22 cellular contexts compared by ENCODE assay signal in the genomic region with DNA sequence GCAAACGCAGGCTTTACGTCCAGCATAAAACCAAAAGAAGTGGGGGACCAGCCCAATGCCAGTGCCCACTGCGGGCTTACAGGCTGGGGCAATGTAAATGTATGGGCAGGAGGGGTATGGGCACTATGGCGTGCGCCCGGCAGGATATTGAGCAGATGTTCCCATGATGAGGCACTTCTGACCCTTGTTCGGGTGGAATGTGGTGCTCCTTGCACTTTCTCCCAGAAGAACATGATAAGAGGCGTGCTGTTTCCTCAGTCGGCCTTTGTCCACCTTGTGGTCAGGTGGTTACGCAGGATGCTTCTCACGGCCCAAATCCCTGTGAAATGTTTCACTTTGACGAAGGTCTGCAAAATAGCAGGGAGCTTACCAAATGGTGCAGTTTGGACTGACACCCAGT. TPM values are rescaled to one million over a fixed set of nuclear protein-coding genes. Genes with fewer than 3 reads are reported as not detected.
DNase-seq lines count a peak whose midpoint lies in the region; ATAC-seq, FAIRE-seq and TF ChIP-seq lines count a peak whose summit lies in the region.
"Had no signal": no experiment of that assay in that cellular context is flagged by ENCODE, and none has a peak within 500 bp of the region (broad histone marks: within the 10 kb centered on the region; RNA-seq: fewer than 3 reads in every experiment).

No MANE protein-coding gene starts in this region.

- H2BK15ac ChIP-seq in H1 (ENCODE audit: low read length) = no peak overlapping the region
- H2BK15ac ChIP-seq in mesendoderm (replicated peaks; ENCODE audit: low read depth) = no peak overlapping the region

- H2BK12ac ChIP-seq in H1 (ENCODE audit: low read depth, low read length) = peak overlapping the region; percentile 97

- H3K27me3 ChIP-seq in HepG2 (ENCODE audit: control insufficient read depth in 1 of 2, insufficient read depth in 2 of 2, low read length in 2 of 2) (peaks cover 1 to 55% of the 10 kb centered on the region in 2 experiments; a peak in 4 of 5 replicates), right lobe of liver (no peaks in the 10 kb centered on the region), H1 (replicated peaks in 1 of 4; ENCODE audit: control insufficient read depth in 3 of 4, extremely low read depth in 1 of 4, insufficient read depth in 3 of 4, low read length in 3 of 4) (no peaks in the 10 kb centered on the region; a peak in 1 of 7 replicates), mesendoderm (ENCODE audit: insufficient read depth, low read length, poor library complexity) (no peaks in the 10 kb centered on the region)

- TF ChIP-seq EP300 in HepG2 (IDR thresholded peaks at IDR 0.05; ENCODE audit: low read depth in 2 of 2, low read length in 2 of 2) (no peak), HepG2 (CRISPR knock-in tag; IDR thresholded peaks at IDR 0.05; ENCODE audit: borderline replicate concordance) (no peak), H1 (IDR thresholded peaks at IDR 0.05; ENCODE audit: borderline replicate concordance in 1 of 2, low read depth in 2 of 2, low read length in 2 of 2) (no peak)

- H3K9me3 ChIP-seq in HepG2 (ENCODE audit: low read length) (no peaks in the 10 kb centered on the region), right lobe of liver (no peaks in the 10 kb centered on the region), H1 (ENCODE audit: insufficient read depth in 2 of 2, low read depth in 1 of 2, low read length in 1 of 2) (no peaks in the 10 kb centered on the region; a peak in 1 of 4 replicates)

- no peak overlapping the region for H3K9ac ChIP-seq in HepG2 (ENCODE audit: insufficient read depth, low read depth, low read length)
- H3K9ac ChIP-seq in H1 (replicated peaks in 1 of 4; ENCODE audit: extremely low read depth in 1 of 4, low read depth in 3 of 4, low read length in 3 of 4) = no peak overlapping the region
- H3K9ac ChIP-seq in mesendoderm (ENCODE audit: low read length) = no peak overlapping the region

- H4K91ac ChIP-seq in H1 (replicated peaks; ENCODE audit: insufficient read length, low read length) = peak overlapping the region; percentile 99

- peak overlapping the region; percentile 97 for H2BK20ac ChIP-seq in H1 (ENCODE audit: low read length)

- ATAC-seq in HepG2 (peak; percentile 73), right lobe of liver (no peak), HG03159 (IDR thresholded peaks at IDR 0.05; ENCODE audit: unreplicated experiment) (no peak)
- ATAC-seq: CD8-positive, alpha-beta T cell; HCT116; K562 had no signal

- BruUV-seq in HepG2 (replicated peaks; lab: Mats Ljungman, UMichigan) = no TSS peak

- H3K27ac ChIP-seq in HepG2 (ENCODE audit: extremely low read length, insufficient read depth, low read length) (no peak overlapping the region), right lobe of liver (no peak overlapping the region), H1 (ENCODE audit: low read depth, low read length) (peak overlapping the region; percentile 88), mesendoderm (ENCODE audit: low read depth, low read length) (no peak overlapping the region)
- H3K27ac ChIP-seq: 22Rv1 had no signal

- H3K23me2 ChIP-seq in H1 (ENCODE audit: low read depth, low read length) = no peaks in the 10 kb centered on the region

- H3K4me3 ChIP-seq in HepG2 (replicated peaks in 1 of 3; ENCODE audit: insufficient read depth in 1 of 3, low read depth in 2 of 3, low read length in 3 of 3) (peak overlapping the region in 1 of 3 experiments; percentile 36; a peak in 2 of 6 replicates), right lobe of liver (no peak overlapping the region), H1 (ENCODE audit: extremely low read depth in 1 of 4, insufficient read depth in 2 of 4, low read depth in 3 of 4, low read length in 4 of 4) (no peak overlapping the region), mesendoderm (ENCODE audit: low read length) (no peak overlapping the region)
- H3K4me3 ChIP-seq: K562 had no signal

- no peak overlapping the region for H3K14ac ChIP-seq in H1 (ENCODE audit: insufficient read length)

- WGBS in HepG2 (ENCODE audit: low lambda C conversion rate) = 13% methylated on average over 8 of the region's 12 CpGs
- WGBS in right lobe of liver (ENCODE audit: insufficient coverage, low coverage, low lambda C conversion rate, missing lambda C conversion rate) = 88% methylated on average over 8 of the region's 12 CpGs
- WGBS in H1 (ENCODE audit: extremely low coverage in 1 of 2, insufficient coverage in 1 of 2, insufficient read length in 1 of 2, insufficient replicate concordance in 2 of 2, low coverage in 1 of 2, low lambda C conversion rate in 2 of 2, missing lambda C conversion rate in 1 of 2), 2 experiments = 88% methylated on average over 12 of the region's 12 CpGs; no CpG with 5 or more reads in 1 of the 2 experiments
- no CpG with 5 or more reads among the region's 12 CpGs for WGBS in mesendoderm (ENCODE audit: extremely low coverage, insufficient coverage, low lambda C conversion rate)

- H3K79me1 ChIP-seq in H1 (ENCODE audit: low read depth, low read length) (no peaks in the 10 kb centered on the region), mesendoderm (ENCODE audit: low read length) (no peaks in the 10 kb centered on the region)

- TF ChIP-seq CTCF in HepG2 (CRISPR knock-in tag; IDR thresholded peaks at IDR 0.05) (peak; percentile 25; the same call in 1 of the 2 replicates), right lobe of liver (IDR thresholded peaks at IDR 0.05) (no peak), H1 (IDR thresholded peaks at IDR 0.05; ENCODE audit: control extremely low read depth in 1 of 3, insufficient read depth in 1 of 3, low read depth in 1 of 3, low read length in 3 of 3) (no peak)

- intact Hi-C loops in HepG2 (cut with micrococcal nuclease; ENCODE audit: unreplicated experiment) (no loop called here), right lobe of liver (cut with DNase I) (no loop called here)

- H2BK120ac ChIP-seq in H1 (replicated peaks; ENCODE audit: low read depth, low read length) = peak overlapping the region; percentile 98
- no peak overlapping the region for H2BK120ac ChIP-seq in mesendoderm (ENCODE audit: low read depth, low read length)

- H4K5ac ChIP-seq in H1 (ENCODE audit: insufficient read length, low read depth, low read length) (peak overlapping the region; percentile 45), mesendoderm (ENCODE audit: low read length) (no peak overlapping the region)

- H3K18ac ChIP-seq in H1 (ENCODE audit: extremely low read depth, low read length) = peak overlapping the region; percentile 79
- no peak overlapping the region for H3K18ac ChIP-seq in mesendoderm (ENCODE audit: low read length)

- POLR2A ChIA-PET in HepG2 (lab: Yijun Ruan, JAX) = no interaction called here
- POLR2A ChIA-PET in H1 (lab: Charles Lee; ENCODE audit: partially characterized antibody) = interaction anchor here (1.0 to 2.4 kb wide), 3 partner anchors 15 to 996 kb away, joined by 3 to 14 read pairs (median 4); no protein-coding TSS in a partner anchor

- H3K56ac ChIP-seq in H1 (replicated peaks; ENCODE audit: insufficient read length, low read depth, low read length) (peak overlapping the region; percentile 49), mesendoderm (ENCODE audit: low read length) (no peak overlapping the region)

- no peaks in the 10 kb centered on the region for H3K79me2 ChIP-seq in HepG2 (ENCODE audit: insufficient read depth, low read length)
- H3K79me2 ChIP-seq in H1 (ENCODE audit: control insufficient read depth in 1 of 2, insufficient read depth in 2 of 2, low read length in 2 of 2) = no peaks in the 10 kb centered on the region
- H3K79me2 ChIP-seq in mesendoderm (ENCODE audit: control insufficient read depth, insufficient read depth, low read length) = no peaks in the 10 kb centered on the region

- H3K4me2 ChIP-seq in HepG2 (ENCODE audit: low read depth, low read length) = peak overlapping the region; percentile 54
- peak overlapping the region; percentile 56 to 58; a peak in 1 of 4 replicates for H3K4me2 ChIP-seq in H1 (ENCODE audit: insufficient read depth in 1 of 2, low read depth in 2 of 2, low read length in 2 of 2)
- no peak overlapping the region for H3K4me2 ChIP-seq in mesendoderm (ENCODE audit: low read length)

- H3K4ac ChIP-seq in H1 (replicated peaks; ENCODE audit: insufficient read length, low read depth, low read length) = peak overlapping the region; percentile 96
- H3K4ac ChIP-seq in mesendoderm (ENCODE audit: low read depth, low read length) = no peak overlapping the region

- peak; percentile 24 for DNase-seq in HepG2 (ENCODE audit: low spot score)
- DNase-seq in right lobe of liver = no peak
- DNase-seq in H1 (ENCODE audit: low read depth in 1 of 2, low spot score in 2 of 2) = no peak
- DNase-seq in mesendoderm = peak; percentile 30
- no peak for DNase-seq in NCI-H2081 treated with DMSO at 0.1 percent for 48 hours (lab: John Stamatoyannopoulos, UW)
- DNase-seq in RKO (ENCODE audit: low spot score) = no peak
- DNase-seq: CD8-positive, alpha-beta T cell; COR-L47; DMS153; DMS79 treated with DMSO at 0.1 percent for 48 hours; EL had no signal

- TF ChIP-seq RAD21 in HepG2 (CRISPR knock-in tag; IDR thresholded peaks at IDR 0.05) (no peak), H1 (IDR thresholded peaks at IDR 0.05 in 1 of 2, conservative IDR thresholded peaks at IDR 0.05 in 1 of 2; ENCODE audit: low read depth in 2 of 2, low read length in 2 of 2) (no peak)

- H4K20me1 ChIP-seq in HepG2 (ENCODE audit: insufficient read depth, low read length) (no peaks in the 10 kb centered on the region), H1 (replicated peaks in 1 of 2; ENCODE audit: control insufficient read depth in 1 of 2, insufficient read depth in 2 of 2, low read length in 2 of 2) (no peaks in the 10 kb centered on the region)

- H4K8ac ChIP-seq in H1 (ENCODE audit: extremely low read depth, insufficient read depth, low read length) (no peak overlapping the region), mesendoderm (ENCODE audit: low read depth, low read length) (no peak overlapping the region)

- TF ChIP-seq POLR2A in HepG2 (IDR thresholded peaks at IDR 0.05; ENCODE audit: insufficient read depth in 1 of 2, low read depth in 2 of 2, low read length in 2 of 2) (no peak), right lobe of liver (IDR thresholded peaks at IDR 0.05) (no peak), H1 (IDR thresholded peaks at IDR 0.05; ENCODE audit: control extremely low read depth in 1 of 2, low read depth in 2 of 2, low read length in 2 of 2) (no peak)

- H2AFZ ChIP-seq in HepG2 (ENCODE audit: low read length) = no peak overlapping the region
- no peak overlapping the region for H2AFZ ChIP-seq in H1 (ENCODE audit: low read length)

- H3K4me1 ChIP-seq in HepG2 (ENCODE audit: insufficient read depth, low read length) (peaks cover 17% of the 10 kb centered on the region), right lobe of liver (no peaks in the 10 kb centered on the region), H1 (replicated peaks in 1 of 4; ENCODE audit: control insufficient read depth in 3 of 4, insufficient read depth in 4 of 4, low read length in 3 of 4) (peaks cover 8 to 27% (median 22%) of the 10 kb centered on the region in 4 experiments), mesendoderm (ENCODE audit: control insufficient read depth, low read depth, low read length) (peaks cover 5% of the 10 kb centered on the region)

- H2AK5ac ChIP-seq in H1 (ENCODE audit: low read depth, low read length) (peak overlapping the region; percentile 79), mesendoderm (ENCODE audit: low read length) (no peak overlapping the region)

- H2BK5ac ChIP-seq in H1 (ENCODE audit: low read depth, low read length) = peak overlapping the region; percentile 97
- H2BK5ac ChIP-seq in mesendoderm (ENCODE audit: low read length) = no peak overlapping the region

- in situ Hi-C loops in HepG2 (cut with HindIII; ENCODE audit: extremely low pct_ligation_motif_present, low pct_unique_long_range_greater_than_20kb) = no loop called here

- H3K36me3 ChIP-seq in HepG2 (replicated peaks in 1 of 2; ENCODE audit: control insufficient read depth in 1 of 2, insufficient read depth in 2 of 2, low read length in 2 of 2) (no peaks in the 10 kb centered on the region), right lobe of liver (no peaks in the 10 kb centered on the region), H1 (ENCODE audit: control insufficient read depth in 2 of 4, insufficient read depth in 4 of 4, low read length in 3 of 4) (no peaks in the 10 kb centered on the region), mesendoderm (ENCODE audit: control insufficient read depth, insufficient read depth, low read length) (no peaks in the 10 kb centered on the region)

- H3K23ac ChIP-seq in H1 (ENCODE audit: insufficient read length) = no peak overlapping the region
- H3K23ac ChIP-seq in mesendoderm (ENCODE audit: low read length) = no peak overlapping the region

- FAIRE-seq in HepG2 (lab: Jason Lieb, UNC) = peak; percentile 68
- peak; percentile 52 for FAIRE-seq in H1 (lab: Jason Lieb, UNC)
- FAIRE-seq: D721Med, G401.6, GM12891 had no signal

- CTCF ChIA-PET in HepG2 (lab: Yijun Ruan, JAX; ENCODE audit: low intra/inter-chr PET ratio, low total read pairs) (no interaction called here), H1 (lab: Charles Lee; ENCODE audit: partially characterized antibody) (interaction anchor here (0.8 to 3.0 kb wide), 10 partner anchors 11 to 626 kb away, joined by 3 to 13 read pairs (median 3); no protein-coding TSS in a partner anchor)

RNA-seq across cellular contexts. Expression of gene GPR31, which starts 4.8 kb away (rescaled TPM):
- total RNA-seq in HepG2 (2016; rRNA removed; fragmentation: Illumina TruSeq; extraction: Trizol) (not detected in 2 replicates), right lobe of liver (not detected)
- not detected in 2 replicates for total RNA-seq in HepG2 (2016; cell fraction: cytosol; rRNA removed; fragmentation: Illumina TruSeq; extraction: Trizol; ENCODE audit: low read depth)
- total RNA-seq in HepG2 (2016; cell fraction: insoluble cytoplasmic fraction; rRNA removed; fragmentation: Illumina TruSeq; extraction: Trizol) = not detected in 2 replicates
- total RNA-seq in HepG2 (2016; cell fraction: membrane; rRNA removed; fragmentation: Illumina TruSeq; extraction: Trizol) = not detected in 2 replicates
- not detected in 2 replicates for total RNA-seq in HepG2 (2016; cell fraction: nucleus; rRNA removed; fragmentation: Illumina TruSeq; extraction: Trizol)
- polyA plus RNA-seq in HepG2 (2011; rRNA removed) (not detected in 2 replicates), H1 (2011; rRNA removed) (not detected in 2 replicates)
- polyA plus RNA-seq in HepG2 (2011; cell fraction: cytosol; rRNA removed) = not detected in 2 replicates
- not detected in 2 replicates for polyA plus RNA-seq in HepG2 (2011; cell fraction: nucleus; rRNA removed)
- polyA plus RNA-seq in HepG2 (2012) = not detected in 2 replicates
- polyA plus RNA-seq in HepG2 (2016; cell fraction: cytosol; fragmentation: Illumina TruSeq; extraction: Trizol; ENCODE audit: low read depth) = not detected in 2 replicates
- not detected in 2 replicates for polyA plus RNA-seq in HepG2 (2016; cell fraction: insoluble cytoplasmic fraction; fragmentation: Illumina TruSeq; extraction: Trizol; ENCODE audit: low read depth)
- polyA plus RNA-seq in HepG2 (2016; cell fraction: membrane; fragmentation: Illumina TruSeq; extraction: Trizol; ENCODE audit: low read depth) = not detected in 2 replicates
- not detected in 2 replicates for polyA plus RNA-seq in HepG2 (2016; cell fraction: nucleus; fragmentation: Illumina TruSeq; extraction: Trizol; ENCODE audit: insufficient read depth, low read depth)
- not detected in 2 replicates for polyA minus RNA-seq in HepG2 (2011; rRNA and poly(A)+ RNA removed; ENCODE audit: low replicate concordance)
- not detected in 2 replicates for polyA minus RNA-seq in HepG2 (2011; cell fraction: cytosol; rRNA and poly(A)+ RNA removed)
- polyA minus RNA-seq in HepG2 (2011; cell fraction: nucleus; rRNA and poly(A)+ RNA removed) = not detected in 2 replicates
- not detected in 2 replicates for total RNA-seq in H1 (2021; fragmentation: NEBNext Ultra II Directional; extraction: Animal tissue kit (Norgen Biotek cat#: 25700))
- polyA plus RNA-seq in H1 (2011; cell fraction: cytosol; rRNA removed) = not detected
- not detected for polyA plus RNA-seq in H1 (2011; cell fraction: nucleus; rRNA removed)
- polyA plus RNA-seq in H1 (2012, experiment 1 of 2) = not detected in 4 replicates
- polyA plus RNA-seq in H1 (2012, experiment 2 of 2) = not detected
- polyA plus RNA-seq in H1 (2013, experiment 1 of 2) = not detected
- polyA plus RNA-seq in H1 (2013, experiment 2 of 2) = not detected
- polyA minus RNA-seq in H1 (2011; rRNA and poly(A)+ RNA removed) = not detected in 2 replicates
- polyA minus RNA-seq in H1 (2011; cell fraction: cytosol; rRNA and poly(A)+ RNA removed) = not detected
- polyA minus RNA-seq in H1 (2011; cell fraction: nucleus; rRNA and poly(A)+ RNA removed) = not detected
- not detected for polyA plus RNA-seq in mesendoderm (2013, experiment 1 of 2)
- 0.03 TPM for polyA plus RNA-seq in mesendoderm (2013, experiment 2 of 2)
- total RNA-seq: A673; CD8-positive, alpha-beta T cell; H4; K562 had no signal
- polyA plus RNA-seq: BJ, CD14-positive monocyte, K562 had no signal

RNA-seq across cellular contexts. Expression of gene CCR6, which starts 39.7 kb away (rescaled TPM):
- total RNA-seq in HepG2 (2016; rRNA removed; fragmentation: Illumina TruSeq; extraction: Trizol) (4.2 and 4.5 TPM in 2 replicates), right lobe of liver (under 1 TPM in 3 of 6 experiments, not detected in 3; 0.06 to 0.58 (median 0.12) TPM)
- 0.10 TPM in 1 of 2 replicates, not detected in the other for total RNA-seq in HepG2 (2016; cell fraction: cytosol; rRNA removed; fragmentation: Illumina TruSeq; extraction: Trizol; ENCODE audit: low read depth)
- 4.0 and 4.5 TPM in 2 replicates for total RNA-seq in HepG2 (2016; cell fraction: insoluble cytoplasmic fraction; rRNA removed; fragmentation: Illumina TruSeq; extraction: Trizol)
- total RNA-seq in HepG2 (2016; cell fraction: membrane; rRNA removed; fragmentation: Illumina TruSeq; extraction: Trizol) = 1.2 and 1.3 TPM in 2 replicates
- total RNA-seq in HepG2 (2016; cell fraction: nucleus; rRNA removed; fragmentation: Illumina TruSeq; extraction: Trizol) = 0.56 and 1.4 TPM in 2 replicates
- polyA plus RNA-seq in HepG2 (2011; rRNA removed) (8.7 and 11.3 TPM in 2 replicates), H1 (2011; rRNA removed) (0.06 and 0.27 TPM in 2 replicates)
- polyA plus RNA-seq in HepG2 (2011; cell fraction: cytosol; rRNA removed) = 11.0 and 18.6 TPM in 2 replicates
- 3.2 and 3.5 TPM in 2 replicates for polyA plus RNA-seq in HepG2 (2011; cell fraction: nucleus; rRNA removed)
- 9.4 and 18.5 TPM in 2 replicates for polyA plus RNA-seq in HepG2 (2012)
- polyA plus RNA-seq in HepG2 (2016; cell fraction: cytosol; fragmentation: Illumina TruSeq; extraction: Trizol; ENCODE audit: low read depth) = 0.07 and 0.20 TPM in 2 replicates
- 2.7 and 3.0 TPM in 2 replicates for polyA plus RNA-seq in HepG2 (2016; cell fraction: insoluble cytoplasmic fraction; fragmentation: Illumina TruSeq; extraction: Trizol; ENCODE audit: low read depth)
- 0.43 and 0.55 TPM in 2 replicates for polyA plus RNA-seq in HepG2 (2016; cell fraction: membrane; fragmentation: Illumina TruSeq; extraction: Trizol; ENCODE audit: low read depth)
- 1.1 and 2.3 TPM in 2 replicates for polyA plus RNA-seq in HepG2 (2016; cell fraction: nucleus; fragmentation: Illumina TruSeq; extraction: Trizol; ENCODE audit: insufficient read depth, low read depth)
- polyA minus RNA-seq in HepG2 (2011; rRNA and poly(A)+ RNA removed; ENCODE audit: low replicate concordance) = 31.5 TPM in 1 of 2 replicates, not detected in the other
- 9.9 and 14.7 TPM in 2 replicates for polyA minus RNA-seq in HepG2 (2011; cell fraction: cytosol; rRNA and poly(A)+ RNA removed)
- polyA minus RNA-seq in HepG2 (2011; cell fraction: nucleus; rRNA and poly(A)+ RNA removed) = 0.77 and 1.4 TPM in 2 replicates
- not detected in 2 replicates for total RNA-seq in H1 (2021; fragmentation: NEBNext Ultra II Directional; extraction: Animal tissue kit (Norgen Biotek cat#: 25700))
- not detected for polyA plus RNA-seq in H1 (2011; cell fraction: cytosol; rRNA removed)
- not detected for polyA plus RNA-seq in H1 (2011; cell fraction: nucleus; rRNA removed)
- not detected in 4 replicates for polyA plus RNA-seq in H1 (2012, experiment 1 of 2)
- not detected for polyA plus RNA-seq in H1 (2012, experiment 2 of 2)
- not detected for polyA plus RNA-seq in H1 (2013, experiment 1 of 2)
- polyA plus RNA-seq in H1 (2013, experiment 2 of 2) = not detected
- not detected in 2 replicates for polyA minus RNA-seq in H1 (2011; rRNA and poly(A)+ RNA removed)
- not detected for polyA minus RNA-seq in H1 (2011; cell fraction: cytosol; rRNA and poly(A)+ RNA removed)
- not detected for polyA minus RNA-seq in H1 (2011; cell fraction: nucleus; rRNA and poly(A)+ RNA removed)
- polyA plus RNA-seq in mesendoderm (2013, experiment 1 of 2) = 0.01 TPM
- polyA plus RNA-seq in mesendoderm (2013, experiment 2 of 2) = 0.04 TPM
- total RNA-seq: A673, H4, K562 had no signal
- polyA plus RNA-seq: BJ, K562 had no signal

Comparison
In these comparisons a context has a peak if more than half of its experiments do, and no peak if none do; other contexts are left out.
1. DNase-seq: peak in HepG2 (single experiment) and mesendoderm (single experiment); none in right lobe of liver (0 of 3), H1 (0 of 2), NCI-H2081 treated with DMSO at 0.1 percent for 48 hours (single experiment) and RKO (single experiment).
2. Of the 41 proteins assayed by ChIP-seq in both HepG2 and H1: peak only in HepG2: CTCF; only in H1: none; in both: none; in neither: 40.